ENCODE assay signal across 2 cellular contexts in the genomic region with DNA sequence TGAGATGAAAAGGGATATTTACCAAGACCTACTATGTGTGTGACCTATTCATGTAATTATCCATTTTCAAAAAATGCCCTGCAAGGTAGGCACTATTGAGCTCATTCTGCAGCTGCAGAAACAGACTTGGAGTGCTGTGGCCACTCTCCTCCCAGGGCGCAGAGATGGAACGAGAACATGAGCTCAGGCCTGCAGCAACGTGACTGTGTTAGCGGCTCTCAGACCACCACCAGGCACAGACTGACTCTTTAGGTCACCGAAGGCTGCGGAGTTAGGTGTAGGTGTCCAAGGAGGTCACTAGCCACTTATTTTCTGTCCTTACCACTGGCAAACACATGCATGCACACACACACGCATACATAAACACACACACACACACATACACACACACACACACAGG.
TF ChIP-seq lines count a peak whose summit lies in the region.

No MANE protein-coding gene starts in this region.

TF ChIP-seq in HEK293, 187 proteins besides CTCF, POLR2A, EP300 and RAD21 (continued from another document):
- TF ChIP-seq ZSCAN4 (tag by site-specific recombination; IDR thresholded peaks at IDR 0.05): peak; percentile 62; the same call in 1 of the 2 replicates

TF ChIP-seq in HepG2, 621 proteins besides CTCF, POLR2A, EP300 and RAD21 (continued from another document):
- TF ChIP-seq, protein P1, sequence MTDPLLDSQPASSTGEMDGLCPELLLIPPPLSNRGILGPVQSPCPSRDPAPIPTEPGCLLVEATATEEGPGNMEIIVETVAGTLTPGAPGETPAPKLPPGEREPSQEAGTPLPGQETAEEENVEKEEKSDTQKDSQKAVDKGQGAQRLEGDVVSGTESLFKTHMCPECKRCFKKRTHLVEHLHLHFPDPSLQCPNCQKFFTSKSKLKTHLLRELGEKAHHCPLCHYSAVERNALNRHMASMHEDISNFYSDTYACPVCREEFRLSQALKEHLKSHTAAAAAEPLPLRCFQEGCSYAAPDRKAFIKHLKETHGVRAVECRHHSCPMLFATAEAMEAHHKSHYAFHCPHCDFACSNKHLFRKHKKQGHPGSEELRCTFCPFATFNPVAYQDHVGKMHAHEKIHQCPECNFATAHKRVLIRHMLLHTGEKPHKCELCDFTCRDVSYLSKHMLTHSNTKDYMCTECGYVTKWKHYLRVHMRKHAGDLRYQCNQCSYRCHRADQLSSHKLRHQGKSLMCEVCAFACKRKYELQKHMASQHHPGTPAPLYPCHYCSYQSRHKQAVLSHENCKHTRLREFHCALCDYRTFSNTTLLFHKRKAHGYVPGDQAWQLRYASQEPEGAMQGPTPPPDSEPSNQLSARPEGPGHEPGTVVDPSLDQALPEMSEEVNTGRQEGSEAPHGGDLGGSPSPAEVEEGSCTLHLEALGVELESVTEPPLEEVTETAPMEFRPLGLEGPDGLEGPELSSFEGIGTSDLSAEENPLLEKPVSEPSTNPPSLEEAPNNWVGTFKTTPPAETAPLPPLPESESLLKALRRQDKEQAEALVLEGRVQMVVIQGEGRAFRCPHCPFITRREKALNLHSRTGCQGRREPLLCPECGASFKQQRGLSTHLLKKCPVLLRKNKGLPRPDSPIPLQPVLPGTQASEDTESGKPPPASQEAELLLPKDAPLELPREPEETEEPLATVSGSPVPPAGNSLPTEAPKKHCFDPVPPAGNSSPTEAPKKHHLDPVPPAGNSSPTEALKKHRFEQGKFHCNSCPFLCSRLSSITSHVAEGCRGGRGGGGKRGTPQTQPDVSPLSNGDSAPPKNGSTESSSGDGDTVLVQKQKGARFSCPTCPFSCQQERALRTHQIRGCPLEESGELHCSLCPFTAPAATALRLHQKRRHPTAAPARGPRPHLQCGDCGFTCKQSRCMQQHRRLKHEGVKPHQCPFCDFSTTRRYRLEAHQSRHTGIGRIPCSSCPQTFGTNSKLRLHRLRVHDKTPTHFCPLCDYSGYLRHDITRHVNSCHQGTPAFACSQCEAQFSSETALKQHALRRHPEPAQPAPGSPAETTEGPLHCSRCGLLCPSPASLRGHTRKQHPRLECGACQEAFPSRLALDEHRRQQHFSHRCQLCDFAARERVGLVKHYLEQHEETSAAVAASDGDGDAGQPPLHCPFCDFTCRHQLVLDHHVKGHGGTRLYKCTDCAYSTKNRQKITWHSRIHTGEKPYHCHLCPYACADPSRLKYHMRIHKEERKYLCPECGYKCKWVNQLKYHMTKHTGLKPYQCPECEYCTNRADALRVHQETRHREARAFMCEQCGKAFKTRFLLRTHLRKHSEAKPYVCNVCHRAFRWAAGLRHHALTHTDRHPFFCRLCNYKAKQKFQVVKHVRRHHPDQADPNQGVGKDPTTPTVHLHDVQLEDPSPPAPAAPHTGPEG (CRISPR knock-in tag; IDR thresholded peaks at IDR 0.05): no peak
- no peak for TF ChIP-seq SNAPC4 (CRISPR knock-in tag; IDR thresholded peaks at IDR 0.05)
- TF ChIP-seq DR1 (CRISPR knock-in tag; IDR thresholded peaks at IDR 0.05): no peak
- TF ChIP-seq SMARCE1 (IDR thresholded peaks at IDR 0.05; ENCODE audit: borderline replicate concordance): no peak
- TF ChIP-seq, protein P2, sequence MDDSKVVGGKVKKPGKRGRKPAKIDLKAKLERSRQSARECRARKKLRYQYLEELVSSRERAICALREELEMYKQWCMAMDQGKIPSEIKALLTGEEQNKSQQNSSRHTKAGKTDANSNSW (CRISPR knock-in tag; IDR thresholded peaks at IDR 0.05; ENCODE audit: borderline replicate concordance): no peak
- TF ChIP-seq SMAD9 (CRISPR knock-in tag; IDR thresholded peaks at IDR 0.05): no peak
- TF ChIP-seq, protein P3, sequence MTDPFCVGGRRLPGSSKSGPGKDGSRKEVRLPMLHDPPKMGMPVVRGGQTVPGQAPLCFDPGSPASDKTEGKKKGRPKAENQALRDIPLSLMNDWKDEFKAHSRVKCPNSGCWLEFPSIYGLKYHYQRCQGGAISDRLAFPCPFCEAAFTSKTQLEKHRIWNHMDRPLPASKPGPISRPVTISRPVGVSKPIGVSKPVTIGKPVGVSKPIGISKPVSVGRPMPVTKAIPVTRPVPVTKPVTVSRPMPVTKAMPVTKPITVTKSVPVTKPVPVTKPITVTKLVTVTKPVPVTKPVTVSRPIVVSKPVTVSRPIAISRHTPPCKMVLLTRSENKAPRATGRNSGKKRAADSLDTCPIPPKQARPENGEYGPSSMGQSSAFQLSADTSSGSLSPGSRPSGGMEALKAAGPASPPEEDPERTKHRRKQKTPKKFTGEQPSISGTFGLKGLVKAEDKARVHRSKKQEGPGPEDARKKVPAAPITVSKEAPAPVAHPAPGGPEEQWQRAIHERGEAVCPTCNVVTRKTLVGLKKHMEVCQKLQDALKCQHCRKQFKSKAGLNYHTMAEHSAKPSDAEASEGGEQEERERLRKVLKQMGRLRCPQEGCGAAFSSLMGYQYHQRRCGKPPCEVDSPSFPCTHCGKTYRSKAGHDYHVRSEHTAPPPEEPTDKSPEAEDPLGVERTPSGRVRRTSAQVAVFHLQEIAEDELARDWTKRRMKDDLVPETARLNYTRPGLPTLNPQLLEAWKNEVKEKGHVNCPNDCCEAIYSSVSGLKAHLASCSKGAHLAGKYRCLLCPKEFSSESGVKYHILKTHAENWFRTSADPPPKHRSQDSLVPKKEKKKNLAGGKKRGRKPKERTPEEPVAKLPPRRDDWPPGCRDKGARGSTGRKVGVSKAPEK (CRISPR knock-in tag; IDR thresholded peaks at IDR 0.05; ENCODE audit: borderline replicate concordance): 0 out of 2 replicates have a peak, but pooled peaks have one; percentile 8
- no peak for TF ChIP-seq MEIS2 (CRISPR knock-in tag; IDR thresholded peaks at IDR 0.05)
- TF ChIP-seq KLF12 (CRISPR knock-in tag; IDR thresholded peaks at IDR 0.05; ENCODE audit: borderline replicate concordance): no peak
- peak; percentile 83; the same call in 1 of the 2 replicates for TF ChIP-seq ZNF891 (CRISPR knock-in tag; IDR thresholded peaks at IDR 0.05)
- TF ChIP-seq, protein P4, sequence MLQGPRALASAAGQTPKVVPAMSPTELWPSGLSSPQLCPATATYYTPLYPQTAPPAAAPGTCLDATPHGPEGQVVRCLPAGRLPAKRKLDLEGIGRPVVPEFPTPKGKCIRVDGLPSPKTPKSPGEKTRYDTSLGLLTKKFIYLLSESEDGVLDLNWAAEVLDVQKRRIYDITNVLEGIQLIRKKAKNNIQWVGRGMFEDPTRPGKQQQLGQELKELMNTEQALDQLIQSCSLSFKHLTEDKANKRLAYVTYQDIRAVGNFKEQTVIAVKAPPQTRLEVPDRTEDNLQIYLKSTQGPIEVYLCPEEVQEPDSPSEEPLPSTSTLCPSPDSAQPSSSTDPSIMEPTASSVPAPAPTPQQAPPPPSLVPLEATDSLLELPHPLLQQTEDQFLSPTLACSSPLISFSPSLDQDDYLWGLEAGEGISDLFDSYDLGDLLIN (CRISPR knock-in tag; IDR thresholded peaks at IDR 0.05; ENCODE audit: borderline replicate concordance): no peak
- peak; percentile 78 for TF ChIP-seq ZKSCAN1 (IDR thresholded peaks at IDR 0.05; ENCODE audit: low read length)
- TF ChIP-seq MLLT10 (CRISPR knock-in tag; IDR thresholded peaks at IDR 0.05): no peak
- TF ChIP-seq FOXK2 (IDR thresholded peaks at IDR 0.05): no peak
- TF ChIP-seq NRL (CRISPR knock-in tag; IDR thresholded peaks at IDR 0.05; ENCODE audit: borderline replicate concordance): 0 out of 2 replicates have a peak, but pooled peaks have one; percentile 59
- TF ChIP-seq, protein P5, sequence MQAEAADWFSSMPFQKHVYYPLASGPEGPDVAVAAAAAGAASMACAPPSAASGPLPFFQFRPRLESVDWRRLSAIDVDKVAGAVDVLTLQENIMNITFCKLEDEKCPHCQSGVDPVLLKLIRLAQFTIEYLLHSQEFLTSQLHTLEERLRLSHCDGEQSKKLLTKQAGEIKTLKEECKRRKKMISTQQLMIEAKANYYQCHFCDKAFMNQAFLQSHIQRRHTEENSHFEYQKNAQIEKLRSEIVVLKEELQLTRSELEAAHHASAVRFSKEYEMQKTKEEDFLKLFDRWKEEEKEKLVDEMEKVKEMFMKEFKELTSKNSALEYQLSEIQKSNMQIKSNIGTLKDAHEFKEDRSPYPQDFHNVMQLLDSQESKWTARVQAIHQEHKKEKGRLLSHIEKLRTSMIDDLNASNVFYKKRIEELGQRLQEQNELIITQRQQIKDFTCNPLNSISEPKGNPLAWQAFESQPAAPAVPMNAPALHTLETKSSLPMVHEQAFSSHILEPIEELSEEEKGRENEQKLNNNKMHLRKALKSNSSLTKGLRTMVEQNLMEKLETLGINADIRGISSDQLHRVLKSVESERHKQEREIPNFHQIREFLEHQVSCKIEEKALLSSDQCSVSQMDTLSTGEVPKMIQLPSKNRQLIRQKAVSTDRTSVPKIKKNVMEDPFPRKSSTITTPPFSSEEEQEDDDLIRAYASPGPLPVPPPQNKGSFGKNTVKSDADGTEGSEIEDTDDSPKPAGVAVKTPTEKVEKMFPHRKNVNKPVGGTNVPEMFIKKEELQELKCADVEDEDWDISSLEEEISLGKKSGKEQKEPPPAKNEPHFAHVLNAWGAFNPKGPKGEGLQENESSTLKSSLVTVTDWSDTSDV (CRISPR knock-in tag; IDR thresholded peaks at IDR 0.05): no peak
- TF ChIP-seq CC2D1A (CRISPR knock-in tag; IDR thresholded peaks at IDR 0.05): no peak
- peak; percentile 96 for TF ChIP-seq ZBTB38 (CRISPR knock-in tag; IDR thresholded peaks at IDR 0.05)
- TF ChIP-seq ZNF75D (CRISPR knock-in tag; IDR thresholded peaks at IDR 0.05; ENCODE audit: borderline replicate concordance): no peak
- no peak for TF ChIP-seq TBL1XR1 (IDR thresholded peaks at IDR 0.05; ENCODE audit: borderline replicate concordance, low read length, partially characterized antibody)
- TF ChIP-seq SMAD1 (CRISPR knock-in tag; IDR thresholded peaks at IDR 0.05; ENCODE audit: borderline replicate concordance, low read depth): no peak
TF ChIP-seq in HepG2: peak in this region for 5.
